17 cellular contexts compared by ENCODE assay signal in genomic region chr13:67143544-67144115, GRCh38.
"Had no signal": no experiment of that assay in that cellular context is flagged by ENCODE, and none has a peak within 500 bp of the region (broad histone marks: within the 10 kb centered on the region; RNA-seq: fewer than 3 reads in every experiment).

No MANE protein-coding gene starts in this region.

- H3K9me3 ChIP-seq: ascending aorta, breast epithelium, left ventricle myocardium inferior, tibial artery had no signal

- H3K4me3 ChIP-seq: ascending aorta, breast epithelium, left ventricle myocardium inferior, skin epidermis, tibial artery had no signal

- DNase-seq: activated CD4-positive, alpha-beta T cell treated with anti-CD3 and anti-CD28 coated beads, Interleukin-2, amount 50 U/mL, for 1 hour; activated naive CD4-positive, alpha-beta T cell treated with anti-CD3 and anti-CD28 coated beads for 36 hours; activated naive CD8-positive, alpha-beta T cell treated with anti-CD3 and anti-CD28 coated beads, Interleukin-2, amount 50 U/mL, for 24 hours; cerebellar nuclear complex; effector memory CD8-positive, alpha-beta T cell; left ventricle myocardium inferior; natural killer cell; occipital lobe; right cardiac atrium; stimulated activated CD4-positive, alpha-beta T cell treated with anti-CD3 and anti-CD28 coated beads, Interleukin-15, amount 100 ng/mL, for 24 hours; stimulated activated CD4-positive, alpha-beta T cell treated with anti-CD3 and anti-CD28 coated beads, Interleukin-4, amount 100 ng/mL, for 1 hour; stimulated activated naive B cell treated with anti-CD40 and anti-IgM and Interleukin-4, amounts not matched to agents 10 μg/mL and 1 μg/mL and 100 μg/mL, for 72 hours; tibial artery had no signal

- FAIRE-seq: urothelium cell line had no signal

- H3K36me3 ChIP-seq: ascending aorta, breast epithelium, left ventricle myocardium inferior, tibial artery had no signal

- H3K27ac ChIP-seq: ascending aorta, breast epithelium, left ventricle myocardium inferior, skin epidermis, tibial artery had no signal

- H3K27me3 ChIP-seq: ascending aorta, breast epithelium, tibial artery had no signal

- ATAC-seq: activated naive CD8-positive, alpha-beta T cell treated with anti-CD3 and anti-CD28 coated beads, Interleukin-2, amount 50 U/mL, for 24 hours; effector memory CD8-positive, alpha-beta T cell; natural killer cell; right cardiac atrium; stimulated activated naive B cell treated with anti-CD40 and anti-IgM and Interleukin-4, amounts not matched to agents 10 μg/mL and 1 μg/mL and 100 μg/mL, for 72 hours had no signal

- H3K4me1 ChIP-seq: breast epithelium had no signal
